13 cellular contexts compared by ENCODE assay signal in genomic region chr10:112687647-112688046, GRCh38.
A peak's percentile ranks its signal among the peaks of the same experiment; 100 is the strongest.
DNase-seq lines count a peak whose midpoint lies in the region; ATAC-seq, FAIRE-seq and TF ChIP-seq lines count a peak whose summit lies in the region.
"Had no signal": no experiment of that assay in that cellular context is flagged by ENCODE, and none has a peak within 500 bp of the region (broad histone marks: within the 10 kb centered on the region; RNA-seq: fewer than 3 reads in every experiment).

No MANE protein-coding gene starts in this region.

- no peak overlapping the region for H2BK5ac ChIP-seq in H1 (ENCODE audit: low read depth, low read length)

- no peak overlapping the region for H2AK5ac ChIP-seq in H1 (ENCODE audit: low read depth, low read length)

- no peak overlapping the region for H3K14ac ChIP-seq in H1 (ENCODE audit: insufficient read length)

- H3K4ac ChIP-seq in H1 (replicated peaks; ENCODE audit: insufficient read length, low read depth, low read length) = no peak overlapping the region

- no peak overlapping the region for H3K56ac ChIP-seq in H1 (replicated peaks; ENCODE audit: insufficient read length, low read depth, low read length)

- H4K5ac ChIP-seq in H1 (ENCODE audit: insufficient read length, low read depth, low read length) = no peak overlapping the region

- H3K9ac ChIP-seq in H1 (replicated peaks in 1 of 4; ENCODE audit: extremely low read depth in 1 of 4, low read depth in 3 of 4, low read length in 3 of 4) = no peak overlapping the region

- H3K27me3 ChIP-seq in H1 (replicated peaks in 1 of 4; ENCODE audit: control insufficient read depth in 3 of 4, extremely low read depth in 1 of 4, insufficient read depth in 3 of 4, low read length in 3 of 4) = no peaks in the 10 kb centered on the region

- POLR2A ChIA-PET in H1 (lab: Charles Lee; ENCODE audit: partially characterized antibody) = interaction anchor here (0.6 kb wide), 2 partner anchors 177 to 271 kb away, joined by 3 read pairs; no protein-coding TSS in a partner anchor

- H3K79me1 ChIP-seq in H1 (ENCODE audit: low read depth, low read length) = no peaks in the 10 kb centered on the region

- FAIRE-seq in H1 (lab: Jason Lieb, UNC) = peak; percentile 13
- FAIRE-seq: endometrium had no signal

- H3K9me3 ChIP-seq in H1 (ENCODE audit: insufficient read depth in 2 of 2, low read depth in 1 of 2, low read length in 1 of 2) (no peaks in the 10 kb centered on the region), mucosa of descending colon (no peaks in the 10 kb centered on the region)

- H3K79me2 ChIP-seq in H1 (ENCODE audit: control insufficient read depth in 1 of 2, insufficient read depth in 2 of 2, low read length in 2 of 2) = no peaks in the 10 kb centered on the region

- WGBS in H1 (ENCODE audit: extremely low coverage in 1 of 2, insufficient coverage in 1 of 2, insufficient read length in 1 of 2, insufficient replicate concordance in 2 of 2, low coverage in 1 of 2, low lambda C conversion rate in 2 of 2, missing lambda C conversion rate in 1 of 2), 2 experiments = 88% methylated on average over 4 of the region's 4 CpGs; no CpG with 5 or more reads in 1 of the 2 experiments

- TF ChIP-seq CTCF in LNCaP clone FGC (IDR thresholded peaks at IDR 0.05; ENCODE audit: control insufficient read depth, extremely low read depth, insufficient read depth) = no peak
- no peak for TF ChIP-seq CTCF in H1 (IDR thresholded peaks at IDR 0.05; ENCODE audit: control extremely low read depth in 1 of 3, insufficient read depth in 1 of 3, low read depth in 1 of 3, low read length in 3 of 3)
- TF ChIP-seq CTCF in mucosa of descending colon (IDR thresholded peaks at IDR 0.05) = no peak

- no peak for TF ChIP-seq POLR2A in H1 (IDR thresholded peaks at IDR 0.05; ENCODE audit: control extremely low read depth in 1 of 2, low read depth in 2 of 2, low read length in 2 of 2)

- no peak overlapping the region for H3K4me3 ChIP-seq in LNCaP clone FGC (ENCODE audit: low read depth, low read length)
- H3K4me3 ChIP-seq in H1 (ENCODE audit: extremely low read depth in 1 of 4, insufficient read depth in 2 of 4, low read depth in 3 of 4, low read length in 4 of 4) = no peak overlapping the region
- H3K4me3 ChIP-seq in mucosa of descending colon = no peak overlapping the region

- H4K91ac ChIP-seq in H1 (replicated peaks; ENCODE audit: insufficient read length, low read length) = no peak overlapping the region

- H3K36me3 ChIP-seq in H1 (ENCODE audit: control insufficient read depth in 2 of 4, insufficient read depth in 4 of 4, low read length in 3 of 4) = no peaks in the 10 kb centered on the region
- no peaks in the 10 kb centered on the region for H3K36me3 ChIP-seq in mucosa of descending colon (ENCODE audit: low read depth)

- H3K23ac ChIP-seq in H1 (ENCODE audit: insufficient read length) = no peak overlapping the region

- TF ChIP-seq EP300 in H1 (IDR thresholded peaks at IDR 0.05; ENCODE audit: borderline replicate concordance in 1 of 2, low read depth in 2 of 2, low read length in 2 of 2) = no peak

- TF ChIP-seq RAD21 in H1 (IDR thresholded peaks at IDR 0.05 in 1 of 2, conservative IDR thresholded peaks at IDR 0.05 in 1 of 2; ENCODE audit: low read depth in 2 of 2, low read length in 2 of 2) = no peak

- H3K4me1 ChIP-seq in H1 (replicated peaks in 1 of 4; ENCODE audit: control insufficient read depth in 3 of 4, insufficient read depth in 4 of 4, low read length in 3 of 4) = peaks cover 0 to 6% (median under 1%) of the 10 kb centered on the region in 4 experiments; a peak in 3 of 7 replicates
- H3K4me1 ChIP-seq in mucosa of descending colon (ENCODE audit: low read depth) = no peaks in the 10 kb centered on the region

- no peak overlapping the region for H2BK120ac ChIP-seq in H1 (replicated peaks; ENCODE audit: low read depth, low read length)

- no peak overlapping the region for H3K4me2 ChIP-seq in H1 (ENCODE audit: insufficient read depth in 1 of 2, low read depth in 2 of 2, low read length in 2 of 2)

- intact Hi-C loops in mucosa of descending colon (cut with DNase I, micrococcal nuclease) = no loop called here

- DNase-seq in EL (peak; percentile 10), LNCaP clone FGC (ENCODE audit: low read depth) (peak; percentile 32), H1 (ENCODE audit: low read depth in 1 of 2, low spot score in 2 of 2) (no peak), mucosa of descending colon (no peak), NCI-H526 treated with DMSO at 0.1 percent for 48 hours (lab: John Stamatoyannopoulos, UW) (no peak)
- DNase-seq: activated CD4-positive, alpha-beta T cell treated with anti-CD3 and anti-CD28 coated beads, Interleukin-2, amount 50 U/mL, for 1 hour; anterior cingulate cortex; CD8-positive, alpha-beta T cell; immature natural killer cell had no signal

- no peak overlapping the region for H2BK15ac ChIP-seq in H1 (ENCODE audit: low read length)

- H2BK12ac ChIP-seq in H1 (ENCODE audit: low read depth, low read length) = no peak overlapping the region

- H3K18ac ChIP-seq in H1 (ENCODE audit: extremely low read depth, low read length) = no peak overlapping the region

- ATAC-seq in mucosa of descending colon = peak; percentile 25
- ATAC-seq in GM19324 (IDR thresholded peaks at IDR 0.05; ENCODE audit: low FRiP score, unreplicated experiment) = no peak
- no peak for ATAC-seq in GM19023 (IDR thresholded peaks at IDR 0.05; ENCODE audit: unreplicated experiment)
- ATAC-seq in GM21717 (IDR thresholded peaks at IDR 0.05; ENCODE audit: unreplicated experiment) = no peak
- ATAC-seq: CD8-positive, alpha-beta T cell had no signal

- H4K8ac ChIP-seq in H1 (ENCODE audit: extremely low read depth, insufficient read depth, low read length) = no peak overlapping the region

- CTCF ChIA-PET in H1 (lab: Charles Lee; ENCODE audit: partially characterized antibody) = no interaction called here

- H4K20me1 ChIP-seq in H1 (replicated peaks in 1 of 2; ENCODE audit: control insufficient read depth in 1 of 2, insufficient read depth in 2 of 2, low read length in 2 of 2) = no peaks in the 10 kb centered on the region

- no peaks in the 10 kb centered on the region for H3K23me2 ChIP-seq in H1 (ENCODE audit: low read depth, low read length)

- H2AFZ ChIP-seq in H1 (ENCODE audit: low read length) = no peak overlapping the region

- H2BK20ac ChIP-seq in H1 (ENCODE audit: low read length) = no peak overlapping the region

- H3K27ac ChIP-seq in H1 (ENCODE audit: low read depth, low read length) = no peak overlapping the region

TF ChIP-seq in H1, 55 proteins besides CTCF, POLR2A, EP300 and RAD21:
- TF ChIP-seq ATF2 (IDR thresholded peaks at IDR 0.05; ENCODE audit: low read length) (no peak), JUND (IDR thresholded peaks at IDR 0.05; ENCODE audit: low read length) (no peak), SIN3A (conservative IDR thresholded peaks at IDR 0.05 in 1 of 2, IDR thresholded peaks at IDR 0.05 in 1 of 2; ENCODE audit: low read depth in 1 of 2, low read length in 2 of 2) (no peak), CEBPB (IDR thresholded peaks at IDR 0.05; ENCODE audit: low read depth, low read length) (0 out of 2 replicates have a peak, but pooled peaks have one; percentile 36), ASH2L (IDR thresholded peaks at IDR 0.05; ENCODE audit: low read length) (no peak)

Comparison
In these comparisons a context has a peak if more than half of its experiments do, and no peak if none do; other contexts are left out.
1. DNase-seq: peak in EL (single experiment) and LNCaP clone FGC (single experiment); none in H1 (0 of 2), mucosa of descending colon (0 of 3) and NCI-H526 treated with DMSO at 0.1 percent for 48 hours (single experiment).